In the genomic region with DNA sequence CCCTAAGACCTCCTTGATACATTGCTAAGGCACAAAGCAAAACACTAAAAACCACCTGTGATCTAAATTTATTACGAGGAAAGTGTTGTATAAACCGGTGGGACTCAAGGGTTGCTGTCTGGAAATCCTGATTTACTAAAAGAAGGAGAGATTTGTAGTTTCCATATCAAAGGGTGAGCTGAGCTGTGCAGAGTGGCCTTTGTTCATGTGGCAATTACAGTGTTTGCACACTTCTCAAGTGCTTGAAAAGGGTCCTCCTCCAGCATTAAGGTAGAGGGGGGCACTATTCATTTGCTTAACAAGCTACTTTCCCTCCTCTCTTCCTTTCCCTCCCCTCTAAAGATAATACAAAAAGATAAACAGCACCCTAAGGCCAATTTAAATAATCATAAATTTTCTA, we compare ENCODE assay signal across 27 cellular contexts. TPM values are rescaled to one million over a fixed set of nuclear protein-coding genes. Genes with fewer than 3 reads are reported as not detected.
A peak's percentile ranks its signal among the peaks of the same experiment; 100 is the strongest.
DNase-seq lines count a peak whose midpoint lies in the region; ATAC-seq and TF ChIP-seq lines count a peak whose summit lies in the region.
"Had no signal": no experiment of that assay in that cellular context is flagged by ENCODE, and none has a peak within 500 bp of the region (broad histone marks: within the 10 kb centered on the region; RNA-seq: fewer than 3 reads in every experiment).

No MANE protein-coding gene starts in this region.

- H3K4me2 ChIP-seq in neural progenitor cell: no peak overlapping the region

- no peaks in the 10 kb centered on the region for H3K27me3 Mint-ChIP-seq in neural progenitor cell (ENCODE audit: insufficient read depth, low read depth)
- no peaks in the 10 kb centered on the region for H3K27me3 Mint-ChIP-seq in CD4-positive, alpha-beta memory T cell
- H3K27me3 Mint-ChIP-seq: activated CD4-positive, alpha-beta T cell treated with anti-CD3 and anti-CD28 coated beads, Interleukin-2, amount 10 ng/mL, durations not matched to agents 24 days and 14 days had no signal

- no peaks in the 10 kb centered on the region for H4K20me1 ChIP-seq in neural progenitor cell (ENCODE audit: low read depth)

- H3K9ac ChIP-seq in neural progenitor cell: no peak overlapping the region

- no peaks in the 10 kb centered on the region for H3F3A ChIP-seq in neural progenitor cell (ENCODE audit: low read depth)

- intact Hi-C loops in CD4-positive, alpha-beta memory T cell (cut with micrococcal nuclease): no loop called here

- H3K9me3 ChIP-seq in HAP-1 (no peaks in the 10 kb centered on the region), neural progenitor cell (ENCODE audit: low read depth) (no peaks in the 10 kb centered on the region)
- H3K9me3 ChIP-seq in CD4-positive, alpha-beta memory T cell (ENCODE audit: control insufficient read depth in 1 of 2, low read length in 2 of 2): no peaks in the 10 kb centered on the region
- H3K9me3 ChIP-seq: heart left ventricle, neutrophil, prostate gland, sigmoid colon, SJSA1, stomach, tibial artery had no signal

- H3K79me2 ChIP-seq in neural progenitor cell (ENCODE audit: low read depth): no peaks in the 10 kb centered on the region

- H3K27ac Mint-ChIP-seq in neural progenitor cell: no peak overlapping the region
- no peak overlapping the region for H3K27ac Mint-ChIP-seq in CD4-positive, alpha-beta memory T cell
- H3K27ac Mint-ChIP-seq: activated CD4-positive, alpha-beta T cell treated with anti-CD3 and anti-CD28 coated beads, Interleukin-2, amount 10 ng/mL, durations not matched to agents 24 days and 14 days; T-helper 1 cell treated with Interleukin-12 subunit alpha and Interleukin-12 subunit beta and Interleukin-4 antibody, amounts not matched to agents 30 μg/mL and 1 μg/mL, for 36 hours had no signal

- no peaks in the 10 kb centered on the region for H3K36me3 Mint-ChIP-seq in neural progenitor cell
- no peaks in the 10 kb centered on the region for H3K36me3 Mint-ChIP-seq in CD4-positive, alpha-beta memory T cell

- H3K4me3 ChIP-seq in HAP-1 (no peak overlapping the region), neural progenitor cell (no peak overlapping the region)
- no peak overlapping the region for H3K4me3 ChIP-seq in CD4-positive, alpha-beta memory T cell (ENCODE audit: low read length in 2 of 2)
- H3K4me3 ChIP-seq: heart left ventricle, prostate gland, sigmoid colon, SJSA1, stomach, tibial artery had no signal

- no peak overlapping the region for H2AFZ ChIP-seq in neural progenitor cell (replicated peaks)

- in situ Hi-C loops in HAP-1 (cut with MboI; ENCODE audit: low sequenced_read_pairs): no loop called here

- CTCF ChIA-PET in CD4-positive, alpha-beta memory T cell (lab: Charles Lee; ENCODE audit: partially characterized antibody): interaction anchor here (1.2 to 3.8 kb wide), 4 partner anchors 13 to 322 kb away, joined by 3 to 15 read pairs (median 4); no protein-coding TSS in a partner anchor

- no peak overlapping the region for H3K4me3 Mint-ChIP-seq in neural progenitor cell
- no peak overlapping the region for H3K4me3 Mint-ChIP-seq in CD4-positive, alpha-beta memory T cell
- H3K4me3 Mint-ChIP-seq: activated CD4-positive, alpha-beta T cell treated with anti-CD3 and anti-CD28 coated beads, Interleukin-2, amount 10 ng/mL, durations not matched to agents 24 days and 14 days; T-helper 1 cell treated with Interleukin-12 subunit alpha and Interleukin-12 subunit beta and Interleukin-4 antibody, amounts not matched to agents 30 μg/mL and 1 μg/mL, for 36 hours had no signal

- no peaks in the 10 kb centered on the region for H3K4me1 Mint-ChIP-seq in neural progenitor cell
- H3K4me1 Mint-ChIP-seq in CD4-positive, alpha-beta memory T cell: peaks cover 10 to 16% (median 12%) of the 10 kb centered on the region in 4 donors

- peaks cover 9% of the 10 kb centered on the region for H3K4me1 ChIP-seq in HAP-1
- peaks cover 26% of the 10 kb centered on the region for H3K4me1 ChIP-seq in neural progenitor cell
- peaks cover 13% of the 10 kb centered on the region for H3K4me1 ChIP-seq in CD4-positive, alpha-beta memory T cell (ENCODE audit: insufficient read depth, low read length)
- H3K4me1 ChIP-seq: prostate gland, sigmoid colon, SJSA1, stomach, tibial artery had no signal

- no peaks in the 10 kb centered on the region for H3K9me3 Mint-ChIP-seq in neural progenitor cell
- peaks cover 0 to 3% (median 0%) of the 10 kb centered on the region in 8 donors for H3K9me3 Mint-ChIP-seq in CD4-positive, alpha-beta memory T cell

- DNase-seq in HAP-1 (ENCODE audit: low spot score in 2 of 2) (peak; percentile 71 to 98), NCI-H146 treated with DMSO at 0.1 percent for 48 hours (lab: John Stamatoyannopoulos, UW; ENCODE audit: unreplicated experiment) (peak; percentile 35), NCI-H345 treated with DMSO at 0.1 percent for 48 hours (lab: John Stamatoyannopoulos, UW; ENCODE audit: unreplicated experiment) (peak; percentile 95), neural progenitor cell (ENCODE audit: low spot score) (peak; percentile 33)
- DNase-seq in activated naive CD4-positive, alpha-beta T cell treated with anti-CD3 and anti-CD28 coated beads, Interleukin-2, amount 50 U/mL, for 16 hours: no peak
- no peak for DNase-seq in CD4-positive, alpha-beta memory T cell
- DNase-seq: activated CD4-positive, alpha-beta T cell treated with anti-CD3 and anti-CD28 coated beads, Interleukin-2, amount 10 ng/mL, durations not matched to agents 24 days and 14 days; activated naive CD4-positive, alpha-beta T cell treated with Interleukin-2 at 50 U/mL for 16 hours; activated T-cell treated with anti-CD3 and anti-CD28 coated beads, Interleukin-2, amount 50 U/mL, for 48 hours; effector CD4-positive, alpha-beta T cell; GF-D8; H7; heart left ventricle; KG1; kidney glomerular epithelial cell; NCI-H226; sigmoid colon; stimulated activated CD4-positive, alpha-beta T cell treated with anti-CD3 and anti-CD28 coated beads, Interleukin-15, amount 100 ng/mL, for 24 hours; stomach; tibial artery had no signal

- POLR2A ChIA-PET in CD4-positive, alpha-beta memory T cell (lab: Charles Lee; ENCODE audit: partially characterized antibody): interaction anchor here (1.1 kb wide), 1 partner anchor 9 kb away, joined by 4 read pairs; no protein-coding TSS in a partner anchor

- ATAC-seq in SK-N-SH treated with all-trans-retinoic acid at 6 μM for 48 hours: no peak
- ATAC-seq: heart left ventricle, Panc1 had no signal

- no peak for TF ChIP-seq CTCF in neural progenitor cell (IDR thresholded peaks at IDR 0.05)

- no peaks in the 10 kb centered on the region for H3K36me3 ChIP-seq in HAP-1 (replicated peaks)
- no peaks in the 10 kb centered on the region for H3K36me3 ChIP-seq in neural progenitor cell
- H3K36me3 ChIP-seq in CD4-positive, alpha-beta memory T cell (ENCODE audit: insufficient read depth, low read length): no peaks in the 10 kb centered on the region
- H3K36me3 ChIP-seq: heart left ventricle, neutrophil, prostate gland, sigmoid colon, SJSA1, stomach, tibial artery had no signal

- H3K27me3 ChIP-seq in HAP-1 (ENCODE audit: low read depth) (peaks cover 6% of the 10 kb centered on the region), neural progenitor cell (no peaks in the 10 kb centered on the region)
- H3K27me3 ChIP-seq in CD4-positive, alpha-beta memory T cell (ENCODE audit: insufficient read depth, low read length): no peaks in the 10 kb centered on the region
- H3K27me3 ChIP-seq: heart left ventricle, neutrophil, sigmoid colon, SJSA1, stomach, tibial artery had no signal

- peak overlapping the region; percentile 63 for H3K27ac ChIP-seq in neural progenitor cell
- H3K27ac ChIP-seq in CD4-positive, alpha-beta memory T cell (ENCODE audit: low read depth, low read length): no peak overlapping the region
- H3K27ac ChIP-seq: C4-2B, heart left ventricle, neutrophil, prostate gland, sigmoid colon, SJSA1, stomach, tibial artery had no signal

TF ChIP-seq in SK-N-SH treated with all-trans-retinoic acid at 6 μM for 48 hours, 23 proteins besides CTCF, POLR2A, EP300 and RAD21 (continues in another document):
- TF ChIP-seq ESRRG (CRISPR knock-in tag; IDR thresholded peaks at IDR 0.05): no peak
- TF ChIP-seq, protein P1, sequence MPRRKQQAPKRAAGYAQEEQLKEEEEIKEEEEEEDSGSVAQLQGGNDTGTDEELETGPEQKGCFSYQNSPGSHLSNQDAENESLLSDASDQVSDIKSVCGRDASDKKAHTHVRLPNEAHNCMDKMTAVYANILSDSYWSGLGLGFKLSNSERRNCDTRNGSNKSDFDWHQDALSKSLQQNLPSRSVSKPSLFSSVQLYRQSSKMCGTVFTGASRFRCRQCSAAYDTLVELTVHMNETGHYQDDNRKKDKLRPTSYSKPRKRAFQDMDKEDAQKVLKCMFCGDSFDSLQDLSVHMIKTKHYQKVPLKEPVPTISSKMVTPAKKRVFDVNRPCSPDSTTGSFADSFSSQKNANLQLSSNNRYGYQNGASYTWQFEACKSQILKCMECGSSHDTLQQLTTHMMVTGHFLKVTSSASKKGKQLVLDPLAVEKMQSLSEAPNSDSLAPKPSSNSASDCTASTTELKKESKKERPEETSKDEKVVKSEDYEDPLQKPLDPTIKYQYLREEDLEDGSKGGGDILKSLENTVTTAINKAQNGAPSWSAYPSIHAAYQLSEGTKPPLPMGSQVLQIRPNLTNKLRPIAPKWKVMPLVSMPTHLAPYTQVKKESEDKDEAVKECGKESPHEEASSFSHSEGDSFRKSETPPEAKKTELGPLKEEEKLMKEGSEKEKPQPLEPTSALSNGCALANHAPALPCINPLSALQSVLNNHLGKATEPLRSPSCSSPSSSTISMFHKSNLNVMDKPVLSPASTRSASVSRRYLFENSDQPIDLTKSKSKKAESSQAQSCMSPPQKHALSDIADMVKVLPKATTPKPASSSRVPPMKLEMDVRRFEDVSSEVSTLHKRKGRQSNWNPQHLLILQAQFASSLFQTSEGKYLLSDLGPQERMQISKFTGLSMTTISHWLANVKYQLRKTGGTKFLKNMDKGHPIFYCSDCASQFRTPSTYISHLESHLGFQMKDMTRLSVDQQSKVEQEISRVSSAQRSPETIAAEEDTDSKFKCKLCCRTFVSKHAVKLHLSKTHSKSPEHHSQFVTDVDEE (CRISPR knock-in tag; IDR thresholded peaks at IDR 0.05): no peak
- no peak for TF ChIP-seq TCF4 (CRISPR knock-in tag; IDR thresholded peaks at IDR 0.05; ENCODE audit: borderline replicate concordance)
- TF ChIP-seq ARNTL (CRISPR knock-in tag; IDR thresholded peaks at IDR 0.05; ENCODE audit: borderline replicate concordance, low read depth): no peak
- TF ChIP-seq ZNF8 (CRISPR knock-in tag; IDR thresholded peaks at IDR 0.05): no peak
- TF ChIP-seq ZNF565 (CRISPR knock-in tag; conservative IDR thresholded peaks at IDR 0.05; ENCODE audit: low read depth): no peak
- no peak for TF ChIP-seq OSR1 (CRISPR knock-in tag; IDR thresholded peaks at IDR 0.05)
- TF ChIP-seq PPARA (CRISPR knock-in tag; IDR thresholded peaks at IDR 0.05; ENCODE audit: borderline replicate concordance): no peak
- TF ChIP-seq ISL1 (CRISPR knock-in tag; IDR thresholded peaks at IDR 0.05): no peak

RNA-seq across cellular contexts. Expression of a gene that starts 30.5 kb away (rescaled TPM):
- total RNA-seq in neural progenitor cell (ENCODE audit: low replicate concordance): 8.2 and 10.2 TPM in 2 replicates
- total RNA-seq in CD4-positive, alpha-beta memory T cell: 100 to 1,000 TPM; 278 to 297 TPM
- polyA plus RNA-seq in CD4-positive, alpha-beta memory T cell: 100 to 1,000 TPM; 219 to 256 TPM

Comparison
In these comparisons a context has a peak if more than half of its experiments do, and no peak if none do; other contexts are left out.
1. DNase-seq: peak in HAP-1 (2 of 2), NCI-H146 treated with DMSO at 0.1 percent for 48 hours (single experiment), NCI-H345 treated with DMSO at 0.1 percent for 48 hours (single experiment) and neural progenitor cell (single experiment); none in activated naive CD4-positive, alpha-beta T cell treated with anti-CD3 and anti-CD28 coated beads, Interleukin-2, amount 50 U/mL, for 16 hours (single experiment) and CD4-positive, alpha-beta memory T cell (0 of 5).
2. RNA of a gene that starts 30.5 kb away (total RNA-seq): 278 to 297 TPM in CD4-positive, alpha-beta memory T cell; 8.2 to 10.2 TPM in neural progenitor cell; every median in the first group is over 10 times any median in the second.